In the genomic region with DNA sequence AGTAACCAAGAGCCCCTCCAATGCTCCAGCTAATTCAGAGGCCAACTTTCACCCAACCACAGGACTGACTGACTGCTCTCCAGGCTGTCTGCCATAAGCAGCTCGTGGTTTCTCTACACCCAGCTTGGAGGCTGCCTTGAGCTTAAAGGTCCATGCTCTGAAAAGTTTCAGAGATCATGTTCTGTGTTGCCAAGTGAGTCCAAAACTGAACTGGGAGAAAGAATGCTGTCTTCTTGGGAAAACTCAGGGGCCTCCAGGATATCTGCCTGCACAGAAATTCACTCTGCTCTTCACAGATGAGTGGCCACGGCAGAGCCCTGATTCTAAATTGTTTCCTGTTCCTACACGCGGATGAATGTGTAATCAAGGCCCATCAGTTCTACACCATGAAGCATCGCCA, we compare ENCODE assay signal across 8 cellular contexts. TPM values are rescaled to one million over a fixed set of nuclear protein-coding genes. Genes with fewer than 3 reads are reported as not detected.
DNase-seq lines count a peak whose midpoint lies in the region; ATAC-seq, FAIRE-seq and TF ChIP-seq lines count a peak whose summit lies in the region.

No MANE protein-coding gene starts in this region.

- 0 out of 2 replicates have a peak overlapping the region, but pooled peaks have one; percentile 42 for H3K27ac ChIP-seq in ACC112 (ENCODE audit: low read depth, low read length)
- H3K27ac ChIP-seq in astrocyte (ENCODE audit: low read depth, low read length), result no peak overlapping the region
- no peak overlapping the region for H3K27ac ChIP-seq in mesendoderm (ENCODE audit: low read depth, low read length)

- H4K8ac ChIP-seq in mesendoderm (ENCODE audit: low read depth, low read length), result peak overlapping the region; percentile 76

- no peaks in the 10 kb centered on the region for H3K9me3 Mint-ChIP-seq in HFFc6
- H3K9me3 Mint-ChIP-seq in astrocyte (ENCODE audit: unreplicated experiment), result no peaks in the 10 kb centered on the region

- H3K23ac ChIP-seq in mesendoderm (ENCODE audit: low read length), result no peak overlapping the region

- no peak overlapping the region for H2BK5ac ChIP-seq in mesendoderm (ENCODE audit: low read length)

- WGBS in mesendoderm (ENCODE audit: extremely low coverage, insufficient coverage, low lambda C conversion rate), result no CpG with 5 or more reads among the region's 5 CpGs

- H3K27me3 Mint-ChIP-seq in HFFc6 (ENCODE audit: insufficient read depth), result no peaks in the 10 kb centered on the region; the same call in 1 of the 2 replicates
- H3K27me3 Mint-ChIP-seq in astrocyte (ENCODE audit: low read depth, unreplicated experiment), result no peaks in the 10 kb centered on the region

- H2AFZ ChIP-seq in ACC112 (ENCODE audit: low read length, unreplicated experiment), result no peak overlapping the region
- no peak overlapping the region for H2AFZ ChIP-seq in astrocyte (ENCODE audit: low read depth, low read length)

- H3K18ac ChIP-seq in mesendoderm (ENCODE audit: low read length), result no peak overlapping the region

- FAIRE-seq in astrocyte (lab: Jason Lieb, UNC), result no peak

- H2BK120ac ChIP-seq in mesendoderm (ENCODE audit: low read depth, low read length), result no peak overlapping the region

- H3K27ac Mint-ChIP-seq in HFFc6 (peak overlapping the region; percentile 55), astrocyte (ENCODE audit: unreplicated experiment) (peak overlapping the region; percentile 26)

- no peak for ATAC-seq in GM18517 (IDR thresholded peaks at IDR 0.05; ENCODE audit: unreplicated experiment)

- H3K79me2 ChIP-seq in ACC112 (ENCODE audit: control insufficient read depth, insufficient read depth, low read length, unreplicated experiment) (peaks cover 72% of the 10 kb centered on the region), astrocyte (ENCODE audit: insufficient read depth, low read length) (peaks cover 35% of the 10 kb centered on the region), mesendoderm (ENCODE audit: control insufficient read depth, insufficient read depth, low read length) (no peaks in the 10 kb centered on the region)

- H3K4me2 ChIP-seq in astrocyte (ENCODE audit: low read length), result peak overlapping the region; percentile 16
- H3K4me2 ChIP-seq in mesendoderm (ENCODE audit: low read length), result no peak overlapping the region

- peaks cover 23% of the 10 kb centered on the region for H4K20me1 ChIP-seq in astrocyte (ENCODE audit: insufficient read depth, low read length)

- H3K36me3 Mint-ChIP-seq in HFFc6 (ENCODE audit: low read depth) (peaks cover 4% of the 10 kb centered on the region; the same call in 1 of the 2 replicates), astrocyte (ENCODE audit: low read depth, unreplicated experiment) (no peaks in the 10 kb centered on the region)

- H3K9ac ChIP-seq in astrocyte (ENCODE audit: low read length) (no peak overlapping the region), mesendoderm (ENCODE audit: low read length) (no peak overlapping the region)

- DNase-seq in HFFc6, result no peak
- peak; percentile 60 for DNase-seq in astrocyte (ENCODE audit: low read depth)
- no peak for DNase-seq in mesendoderm
- no peak for DNase-seq in NCI-H226
- DNase-seq in DMS114 treated with DMSO at 0.1 percent for 48 hours (lab: John Stamatoyannopoulos, UW; ENCODE audit: unreplicated experiment), result no peak
- no peak for DNase-seq in GM19238 (ENCODE audit: insufficient read length, low spot score)

- no peak overlapping the region for H3K4me3 ChIP-seq in ACC112 (ENCODE audit: low read depth, low read length)
- H3K4me3 ChIP-seq in astrocyte (ENCODE audit: insufficient read depth, low read depth, low read length), result no peak overlapping the region
- no peak overlapping the region for H3K4me3 ChIP-seq in mesendoderm (ENCODE audit: low read length)

- H3K36me3 ChIP-seq in ACC112 (ENCODE audit: insufficient read depth, low read length) (peaks cover 16% of the 10 kb centered on the region), astrocyte (ENCODE audit: insufficient read depth, low read length) (no peaks in the 10 kb centered on the region), mesendoderm (ENCODE audit: control insufficient read depth, insufficient read depth, low read length) (no peaks in the 10 kb centered on the region)

- TF ChIP-seq CTCF in HFFc6 (IDR thresholded peaks at IDR 0.05) (no peak), astrocyte (IDR thresholded peaks at IDR 0.05; ENCODE audit: insufficient read depth, low read depth, low read length) (no peak)

- no peaks in the 10 kb centered on the region for H3K27me3 ChIP-seq in ACC112 (ENCODE audit: insufficient read depth, low read length)
- no peaks in the 10 kb centered on the region for H3K27me3 ChIP-seq in astrocyte (ENCODE audit: insufficient read depth, low read length)
- no peaks in the 10 kb centered on the region for H3K27me3 ChIP-seq in mesendoderm (ENCODE audit: insufficient read depth, low read length, poor library complexity)

- H3K4me1 Mint-ChIP-seq in HFFc6 (ENCODE audit: low read depth) (peaks cover 45% of the 10 kb centered on the region), astrocyte (ENCODE audit: low read depth, unreplicated experiment) (peaks cover 26% of the 10 kb centered on the region)

- H3K4ac ChIP-seq in mesendoderm (ENCODE audit: low read depth, low read length), result no peak overlapping the region

- no peak overlapping the region for H3K56ac ChIP-seq in mesendoderm (ENCODE audit: low read length)

- H3K79me1 ChIP-seq in mesendoderm (ENCODE audit: low read length), result peaks cover 3% of the 10 kb centered on the region

- no peak overlapping the region for H2AK5ac ChIP-seq in mesendoderm (ENCODE audit: low read length)

- H3K4me3 Mint-ChIP-seq in HFFc6 (0 out of 2 replicates have a peak overlapping the region, but pooled peaks have one; percentile 5), astrocyte (ENCODE audit: unreplicated experiment) (no peak overlapping the region)

- no peak overlapping the region for H2BK15ac ChIP-seq in mesendoderm (replicated peaks; ENCODE audit: low read depth)

- H3K9me3 ChIP-seq in astrocyte (ENCODE audit: insufficient read depth, low read depth, low read length), result no peaks in the 10 kb centered on the region

- H3K4me1 ChIP-seq in ACC112 (ENCODE audit: control insufficient read depth, insufficient read depth, low read length, unreplicated experiment) (peaks cover 53% of the 10 kb centered on the region), astrocyte (ENCODE audit: insufficient read depth, low read length) (no peaks in the 10 kb centered on the region), mesendoderm (ENCODE audit: control insufficient read depth, low read depth, low read length) (no peaks in the 10 kb centered on the region)

- no peak overlapping the region for H4K5ac ChIP-seq in mesendoderm (ENCODE audit: low read length)

RNA-seq across cellular contexts. Expression of a gene that starts 51.1 kb away (rescaled TPM):
- total RNA-seq in HFFc6 (2021; fragmentation: NEBNext Ultra II Directional; extraction: Animal tissue kit (Norgen Biotek cat#: 25700)), result 10 to 100 TPM; 24.6 to 27.7 (median 26.3) TPM
- 14.6 and 16.5 TPM in 2 replicates for total RNA-seq in astrocyte
- polyA plus RNA-seq in mesendoderm (2013, experiment 1 of 2), result 7.8 TPM
- polyA plus RNA-seq in mesendoderm (2013, experiment 2 of 2), result 8.8 TPM
